In genomic region chr7:157815061-157816022, GRCh38 we compare ENCODE assay signal across 3 cellular contexts.
TF ChIP-seq lines count a peak whose summit lies in the region.

No MANE protein-coding gene starts in this region.

TF ChIP-seq in HEK293, 187 proteins besides CTCF, POLR2A, EP300 and RAD21:
- TF ChIP-seq ATF2 (tag by site-specific recombination; IDR thresholded peaks at IDR 0.05; ENCODE audit: low read depth) = peak; percentile 82
- no peak for TF ChIP-seq KLF9 (tag by site-specific recombination; IDR thresholded peaks at IDR 0.05; ENCODE audit: low read depth)

TF ChIP-seq in K562, 482 proteins besides CTCF, POLR2A, EP300 and RAD21 (continued from another document and continues in another):
- TF ChIP-seq ZNF518B (CRISPR knock-in tag; IDR thresholded peaks at IDR 0.05) (no peak), CTBP1 (IDR thresholded peaks at IDR 0.05; ENCODE audit: borderline replicate concordance) (no peak), SMC3 (conservative IDR thresholded peaks at IDR 0.05; ENCODE audit: insufficient read depth, low read depth, low read length) (no peak), ARNT (IDR thresholded peaks at IDR 0.05) (no peak), MYNN (IDR thresholded peaks at IDR 0.05) (no peak), MYNN (CRISPR knock-in tag; IDR thresholded peaks at IDR 0.05) (no peak), PHF8 (IDR thresholded peaks at IDR 0.05; ENCODE audit: borderline replicate concordance, low read length) (no peak), MTA1 (IDR thresholded peaks at IDR 0.05; ENCODE audit: borderline replicate concordance) (no peak), OTX1 (CRISPR knock-in tag; IDR thresholded peaks at IDR 0.05) (no peak), SMAD2 (IDR thresholded peaks at IDR 0.05; ENCODE audit: low read depth, low read length) (no peak), ATF7 (IDR thresholded peaks at IDR 0.05) (peak; percentile 76; the same call in 1 of the 2 replicates), ATF1 (CRISPR knock-in tag; IDR thresholded peaks at IDR 0.05) (no peak), ATF1 (tag; IDR thresholded peaks at IDR 0.05) (peak; percentile 30; the same call in 1 of the 2 replicates), PTRF (tag; IDR thresholded peaks at IDR 0.05) (no peak), CAMTA2 (CRISPR knock-in tag; conservative IDR thresholded peaks at IDR 0.05) (no peak), ZBTB2 (IDR thresholded peaks at IDR 0.05) (no peak), POU5F1 (IDR thresholded peaks at IDR 0.05; ENCODE audit: borderline replicate concordance, low read depth, low read length, partially characterized antibody) (no peak), NFIC (IDR thresholded peaks at IDR 0.05) (peak; percentile 50; the same call in 1 of the 2 replicates), TSHZ1 (CRISPR knock-in tag; IDR thresholded peaks at IDR 0.05) (no peak), RFX7 (CRISPR knock-in tag; IDR thresholded peaks at IDR 0.05) (no peak), HDGF (IDR thresholded peaks at IDR 0.05) (no peak), NCOA1 (IDR thresholded peaks at IDR 0.05; ENCODE audit: low read depth) (no peak)

TF ChIP-seq in HepG2, 621 proteins besides CTCF, POLR2A, EP300 and RAD21 (continued from another document):
- TF ChIP-seq DMTF1 (CRISPR knock-in tag; IDR thresholded peaks at IDR 0.05) (no peak), ZNF18 (CRISPR knock-in tag; IDR thresholded peaks at IDR 0.05; ENCODE audit: insufficient replicate concordance) (no peak), THAP9 (CRISPR knock-in tag; IDR thresholded peaks at IDR 0.05; ENCODE audit: borderline replicate concordance) (no peak), ZNF160 (CRISPR knock-in tag; IDR thresholded peaks at IDR 0.05) (no peak), ETV6 (CRISPR knock-in tag; conservative IDR thresholded peaks at IDR 0.05) (no peak), SIN3A (IDR thresholded peaks at IDR 0.05; ENCODE audit: borderline replicate concordance, low read depth, low read length) (no peak), STAG1 (CRISPR knock-in tag; IDR thresholded peaks at IDR 0.05) (no peak), JUN (CRISPR knock-in tag; IDR thresholded peaks at IDR 0.05) (no peak), CREB1 (IDR thresholded peaks at IDR 0.05) (peak; percentile 84), CREB1 (CRISPR knock-in tag; IDR thresholded peaks at IDR 0.05) (no peak), ELF1 (CRISPR knock-in tag; IDR thresholded peaks at IDR 0.05) (no peak), NFRKB (IDR thresholded peaks at IDR 0.05) (no peak), KDM6A (CRISPR knock-in tag; IDR thresholded peaks at IDR 0.05; ENCODE audit: low read depth) (no peak), ATF7 (IDR thresholded peaks at IDR 0.05) (peak; percentile 98), ATF7 (CRISPR knock-in tag; IDR thresholded peaks at IDR 0.05) (no peak)
TF ChIP-seq in HepG2: peak in this region for 2.
